ENCODE assay signal across 2 cellular contexts in genomic region chr3:129633751-129634481, GRCh38.
A peak's percentile ranks its signal among the peaks of the same experiment; 100 is the strongest.
TF ChIP-seq lines count a peak whose summit lies in the region.

No MANE protein-coding gene starts in this region.

TF ChIP-seq in HEK293, 187 proteins besides CTCF, POLR2A, EP300 and RAD21 (continued from another document):
- TF ChIP-seq ZNF175 (tag by site-specific recombination; IDR thresholded peaks at IDR 0.05) (no peak), KLF1 (tag by site-specific recombination; IDR thresholded peaks at IDR 0.05) (no peak), GLIS1 (tag by site-specific recombination; IDR thresholded peaks at IDR 0.05) (peak; percentile 86), ZBTB48 (tag by site-specific recombination; IDR thresholded peaks at IDR 0.05) (no peak)
- TF ChIP-seq, protein P1, sequence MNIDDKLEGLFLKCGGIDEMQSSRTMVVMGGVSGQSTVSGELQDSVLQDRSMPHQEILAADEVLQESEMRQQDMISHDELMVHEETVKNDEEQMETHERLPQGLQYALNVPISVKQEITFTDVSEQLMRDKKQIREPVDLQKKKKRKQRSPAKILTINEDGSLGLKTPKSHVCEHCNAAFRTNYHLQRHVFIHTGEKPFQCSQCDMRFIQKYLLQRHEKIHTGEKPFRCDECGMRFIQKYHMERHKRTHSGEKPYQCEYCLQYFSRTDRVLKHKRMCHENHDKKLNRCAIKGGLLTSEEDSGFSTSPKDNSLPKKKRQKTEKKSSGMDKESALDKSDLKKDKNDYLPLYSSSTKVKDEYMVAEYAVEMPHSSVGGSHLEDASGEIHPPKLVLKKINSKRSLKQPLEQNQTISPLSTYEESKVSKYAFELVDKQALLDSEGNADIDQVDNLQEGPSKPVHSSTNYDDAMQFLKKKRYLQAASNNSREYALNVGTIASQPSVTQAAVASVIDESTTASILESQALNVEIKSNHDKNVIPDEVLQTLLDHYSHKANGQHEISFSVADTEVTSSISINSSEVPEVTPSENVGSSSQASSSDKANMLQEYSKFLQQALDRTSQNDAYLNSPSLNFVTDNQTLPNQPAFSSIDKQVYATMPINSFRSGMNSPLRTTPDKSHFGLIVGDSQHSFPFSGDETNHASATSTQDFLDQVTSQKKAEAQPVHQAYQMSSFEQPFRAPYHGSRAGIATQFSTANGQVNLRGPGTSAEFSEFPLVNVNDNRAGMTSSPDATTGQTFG (tag by site-specific recombination; IDR thresholded peaks at IDR 0.05; ENCODE audit: borderline replicate concordance): no peak

TF ChIP-seq in WTC11, 78 proteins besides CTCF, POLR2A, EP300 and RAD21 (continued from another document):
- TF ChIP-seq, protein P2, sequence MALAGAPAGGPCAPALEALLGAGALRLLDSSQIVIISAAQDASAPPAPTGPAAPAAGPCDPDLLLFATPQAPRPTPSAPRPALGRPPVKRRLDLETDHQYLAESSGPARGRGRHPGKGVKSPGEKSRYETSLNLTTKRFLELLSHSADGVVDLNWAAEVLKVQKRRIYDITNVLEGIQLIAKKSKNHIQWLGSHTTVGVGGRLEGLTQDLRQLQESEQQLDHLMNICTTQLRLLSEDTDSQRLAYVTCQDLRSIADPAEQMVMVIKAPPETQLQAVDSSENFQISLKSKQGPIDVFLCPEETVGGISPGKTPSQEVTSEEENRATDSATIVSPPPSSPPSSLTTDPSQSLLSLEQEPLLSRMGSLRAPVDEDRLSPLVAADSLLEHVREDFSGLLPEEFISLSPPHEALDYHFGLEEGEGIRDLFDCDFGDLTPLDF (CRISPR knock-in tag; IDR thresholded peaks at IDR 0.05): no peak
- no peak for TF ChIP-seq FOXP4 (CRISPR knock-in tag; IDR thresholded peaks at IDR 0.05)
- TF ChIP-seq ARID4B (CRISPR knock-in tag; IDR thresholded peaks at IDR 0.05; ENCODE audit: borderline replicate concordance): no peak
- TF ChIP-seq ZNF416 (CRISPR knock-in tag; IDR thresholded peaks at IDR 0.05): no peak
- no peak for TF ChIP-seq PRDM15 (CRISPR knock-in tag; IDR thresholded peaks at IDR 0.05)
- no peak for TF ChIP-seq USF2 (CRISPR knock-in tag; IDR thresholded peaks at IDR 0.05)
- no peak for TF ChIP-seq TP53 (CRISPR knock-in tag; IDR thresholded peaks at IDR 0.05)
- no peak for TF ChIP-seq NR3C1 (CRISPR knock-in tag; conservative IDR thresholded peaks at IDR 0.05; ENCODE audit: low read depth)
- no peak for TF ChIP-seq PREB (CRISPR knock-in tag; IDR thresholded peaks at IDR 0.05; ENCODE audit: borderline replicate concordance)
- TF ChIP-seq, protein P3, sequence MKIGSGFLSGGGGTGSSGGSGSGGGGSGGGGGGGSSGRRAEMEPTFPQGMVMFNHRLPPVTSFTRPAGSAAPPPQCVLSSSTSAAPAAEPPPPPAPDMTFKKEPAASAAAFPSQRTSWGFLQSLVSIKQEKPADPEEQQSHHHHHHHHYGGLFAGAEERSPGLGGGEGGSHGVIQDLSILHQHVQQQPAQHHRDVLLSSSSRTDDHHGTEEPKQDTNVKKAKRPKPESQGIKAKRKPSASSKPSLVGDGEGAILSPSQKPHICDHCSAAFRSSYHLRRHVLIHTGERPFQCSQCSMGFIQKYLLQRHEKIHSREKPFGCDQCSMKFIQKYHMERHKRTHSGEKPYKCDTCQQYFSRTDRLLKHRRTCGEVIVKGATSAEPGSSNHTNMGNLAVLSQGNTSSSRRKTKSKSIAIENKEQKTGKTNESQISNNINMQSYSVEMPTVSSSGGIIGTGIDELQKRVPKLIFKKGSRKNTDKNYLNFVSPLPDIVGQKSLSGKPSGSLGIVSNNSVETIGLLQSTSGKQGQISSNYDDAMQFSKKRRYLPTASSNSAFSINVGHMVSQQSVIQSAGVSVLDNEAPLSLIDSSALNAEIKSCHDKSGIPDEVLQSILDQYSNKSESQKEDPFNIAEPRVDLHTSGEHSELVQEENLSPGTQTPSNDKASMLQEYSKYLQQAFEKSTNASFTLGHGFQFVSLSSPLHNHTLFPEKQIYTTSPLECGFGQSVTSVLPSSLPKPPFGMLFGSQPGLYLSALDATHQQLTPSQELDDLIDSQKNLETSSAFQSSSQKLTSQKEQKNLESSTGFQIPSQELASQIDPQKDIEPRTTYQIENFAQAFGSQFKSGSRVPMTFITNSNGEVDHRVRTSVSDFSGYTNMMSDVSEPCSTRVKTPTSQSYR (CRISPR knock-in tag; IDR thresholded peaks at IDR 0.05): no peak
- TF ChIP-seq, protein P4, sequence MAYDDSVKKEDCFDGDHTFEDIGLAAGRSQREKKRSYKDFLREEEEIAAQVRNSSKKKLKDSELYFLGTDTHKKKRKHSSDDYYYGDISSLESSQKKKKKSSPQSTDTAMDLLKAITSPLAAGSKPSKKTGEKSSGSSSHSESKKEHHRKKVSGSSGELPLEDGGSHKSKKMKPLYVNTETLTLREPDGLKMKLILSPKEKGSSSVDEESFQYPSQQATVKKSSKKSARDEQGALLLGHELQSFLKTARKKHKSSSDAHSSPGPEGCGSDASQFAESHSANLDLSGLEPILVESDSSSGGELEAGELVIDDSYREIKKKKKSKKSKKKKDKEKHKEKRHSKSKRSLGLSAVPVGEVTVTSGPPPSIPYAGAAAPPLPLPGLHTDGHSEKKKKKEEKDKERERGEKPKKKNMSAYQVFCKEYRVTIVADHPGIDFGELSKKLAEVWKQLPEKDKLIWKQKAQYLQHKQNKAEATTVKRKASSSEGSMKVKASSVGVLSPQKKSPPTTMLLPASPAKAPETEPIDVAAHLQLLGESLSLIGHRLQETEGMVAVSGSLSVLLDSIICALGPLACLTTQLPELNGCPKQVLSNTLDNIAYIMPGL (CRISPR knock-in tag; IDR thresholded peaks at IDR 0.05): no peak
- TF ChIP-seq CBFB (CRISPR knock-in tag; IDR thresholded peaks at IDR 0.05; ENCODE audit: low read depth): no peak
- no peak for TF ChIP-seq FOXJ3 (CRISPR knock-in tag; IDR thresholded peaks at IDR 0.05; ENCODE audit: borderline replicate concordance)
- TF ChIP-seq NR2C2 (CRISPR knock-in tag; IDR thresholded peaks at IDR 0.05): no peak
- no peak for TF ChIP-seq FOXP1 (CRISPR knock-in tag; IDR thresholded peaks at IDR 0.05; ENCODE audit: borderline replicate concordance)
- no peak for TF ChIP-seq ATF3 (CRISPR knock-in tag; conservative IDR thresholded peaks at IDR 0.05)
TF ChIP-seq in WTC11: peak in this region for 0.
